ENCODE assay signal across 9 cellular contexts in genomic region chr7:155763721-155764431, GRCh38. TPM values are rescaled to one million over a fixed set of nuclear protein-coding genes. Genes with fewer than 3 reads are reported as not detected.
DNase-seq lines count a peak whose midpoint lies in the region; ATAC-seq and TF ChIP-seq lines count a peak whose summit lies in the region.
"Had no signal": no experiment of that assay in that cellular context is flagged by ENCODE, and none has a peak within 500 bp of the region (broad histone marks: within the 10 kb centered on the region; RNA-seq: fewer than 3 reads in every experiment).

No MANE protein-coding gene starts in this region.

- in situ Hi-C loops in gastrocnemius medialis (cut with MboI; ENCODE audit: low sequenced_read_pairs in 4 of 4) = loop anchor here in 1 of 4 donors (25.0 kb wide), 1 partner anchor 827 kb away; no protein-coding TSS in a partner anchor

- H3K9ac ChIP-seq in BLaER1 treated with 17β-estradiol and CSF1 and Interleukin-3, amounts not matched to agents 10 nM and 100 nM = peak overlapping the region; percentile 74 to 83 (median 81)
- no peak overlapping the region for H3K9ac ChIP-seq in H9 (ENCODE audit: extremely low read depth, insufficient read length, low read length)

- H3K4me2 ChIP-seq in BLaER1 treated with 17β-estradiol and CSF1 and Interleukin-3, amounts not matched to agents 10 nM and 100 nM = peak overlapping the region; percentile 75 to 99 (median 93)
- no peak overlapping the region for H3K4me2 ChIP-seq in H9 (ENCODE audit: insufficient read depth, insufficient read length, low read length)

- H3K4me3 Mint-ChIP-seq in H9 = no peak overlapping the region; a peak in 1 of 5 replicates

- H4K5ac ChIP-seq in H9 (ENCODE audit: insufficient read length, low read depth, low read length) = no peak overlapping the region

- no peak overlapping the region; the same call in 1 of the 2 replicates for H2BK15ac ChIP-seq in H9 (ENCODE audit: low read depth, low read length)

- H3K9me3 ChIP-seq in BLaER1 treated with 17β-estradiol and CSF1 and Interleukin-3, amounts not matched to agents 10 nM and 100 nM (replicated peaks in 1 of 11) = peaks cover 0 to 37% (median 22%) of the 10 kb centered on the region in 11 experiments; a peak in 18 of 22 replicates
- H3K9me3 ChIP-seq in H9 (ENCODE audit: control insufficient read depth, low read depth, low read length) (no peaks in the 10 kb centered on the region), gastrocnemius medialis (no peaks in the 10 kb centered on the region)

- H3K56ac ChIP-seq in H9 (ENCODE audit: insufficient read length, low read depth, low read length) = no peak overlapping the region

- no CpG with 5 or more reads among the region's 27 CpGs for WGBS in H9 (ENCODE audit: extremely low coverage, insufficient read length, low lambda C conversion rate)

- H3K14ac ChIP-seq in H9 (ENCODE audit: insufficient read depth, low read length) = no peak overlapping the region; the same call in 1 of the 2 replicates

- no peaks in the 10 kb centered on the region for H3K79me1 ChIP-seq in H9 (ENCODE audit: insufficient read depth, low read depth, low read length, poor library complexity, severe bottlenecking)

- peak in 1 of 2 donors; percentile 11 for ATAC-seq in gastrocnemius medialis

- H2BK5ac ChIP-seq in H9 (ENCODE audit: insufficient read length, low read length) = no peak overlapping the region

- peak overlapping the region; percentile 86 to 94 (median 92) for H3K27ac ChIP-seq in BLaER1 treated with 17β-estradiol and CSF1 and Interleukin-3, amounts not matched to agents 10 nM and 100 nM
- no peak overlapping the region for H3K27ac ChIP-seq in H9 (ENCODE audit: insufficient read length, low read depth, low read length)
- peak overlapping the region; percentile 20 to 52 (median 48) for H3K27ac ChIP-seq in gastrocnemius medialis

- peaks cover 5 to 67% (median 28%) of the 10 kb centered on the region in 11 experiments; a peak in 15 of 22 replicates for H4K20me1 ChIP-seq in BLaER1 treated with 17β-estradiol and CSF1 and Interleukin-3, amounts not matched to agents 10 nM and 100 nM
- no peaks in the 10 kb centered on the region for H4K20me1 ChIP-seq in H9 (ENCODE audit: control insufficient read depth, insufficient read depth, insufficient read length)

- H2BK12ac ChIP-seq in H9 (ENCODE audit: insufficient read length, low read depth, low read length) = no peak overlapping the region

- no peaks in the 10 kb centered on the region for H3K27me3 ChIP-seq in BLaER1 treated with 17β-estradiol and CSF1 and Interleukin-3, amounts not matched to agents 10 nM and 100 nM
- H3K27me3 ChIP-seq in H9 (ENCODE audit: insufficient read depth, low read length) = no peaks in the 10 kb centered on the region
- no peaks in the 10 kb centered on the region for H3K27me3 ChIP-seq in gastrocnemius medialis

- no peak for TF ChIP-seq POLR2A in gastrocnemius medialis (IDR thresholded peaks at IDR 0.05)

- H3T11ph ChIP-seq in H9 (ENCODE audit: low read length) = no peak overlapping the region

- H2AFZ ChIP-seq in H9 (ENCODE audit: low read length) = no peak overlapping the region

- H3K4me1 ChIP-seq in BLaER1 treated with 17β-estradiol and CSF1 and Interleukin-3, amounts not matched to agents 10 nM and 100 nM = peaks cover 87 to 94% (median 91%) of the 10 kb centered on the region in 10 experiments
- H3K4me1 ChIP-seq in H9 (ENCODE audit: insufficient read depth, low read length) (no peaks in the 10 kb centered on the region), gastrocnemius medialis (peaks cover 19 to 28% of the 10 kb centered on the region in 2 donors)

- H3K9me3 Mint-ChIP-seq in H9 = no peaks in the 10 kb centered on the region

- H3K79me2 ChIP-seq in H9 (ENCODE audit: insufficient read depth, low read length) = peaks cover 4% of the 10 kb centered on the region; the same call in 1 of the 2 replicates

- no peak overlapping the region for H2AK5ac ChIP-seq in H9 (ENCODE audit: insufficient read length, low read length)

- DNase-seq in H9 = no peak
- DNase-seq in UCSD-AML1 (lab: John Stamatoyannopoulos, UW; ENCODE audit: unreplicated experiment) = peak; percentile 52
- DNase-seq in cerebellar cortex (ENCODE audit: low spot score) = peak; percentile 39
- no peak for DNase-seq in gastrocnemius medialis
- no peak for DNase-seq in NOMO-1 treated with DMSO at 0.1 percent for 48 hours (lab: John Stamatoyannopoulos, UW; ENCODE audit: unreplicated experiment)
- no peak for DNase-seq in NCI-H1694 (lab: John Stamatoyannopoulos, UW)
- DNase-seq in NCI-H146 treated with DMSO at 0.1 percent for 48 hours (lab: John Stamatoyannopoulos, UW; ENCODE audit: unreplicated experiment) = no peak

- H3K4me3 ChIP-seq in BLaER1 treated with 17β-estradiol and CSF1 and Interleukin-3, amounts not matched to agents 10 nM and 100 nM = peak overlapping the region; percentile 21 to 65 (median 50); a peak in 19 of 20 replicates
- H3K4me3 ChIP-seq in gastrocnemius medialis = no peak overlapping the region

- H2BK120ac ChIP-seq in H9 (ENCODE audit: low read depth, low read length, poor library complexity, severe bottlenecking) = no peak overlapping the region

- no peak overlapping the region for H3K23ac ChIP-seq in H9 (ENCODE audit: insufficient read length, low read depth, low read length)

- no peak overlapping the region for H4K8ac ChIP-seq in H9 (replicated peaks; ENCODE audit: insufficient read length, low read depth, low read length)

- peaks cover 48 to 74% (median 63%) of the 10 kb centered on the region in 11 experiments for H3K36me3 ChIP-seq in BLaER1 treated with 17β-estradiol and CSF1 and Interleukin-3, amounts not matched to agents 10 nM and 100 nM
- peaks cover 0 to 29% of the 10 kb centered on the region in 2 donors for H3K36me3 ChIP-seq in gastrocnemius medialis

- TF ChIP-seq CTCF in H9 (conservative IDR thresholded peaks at IDR 0.05) (no peak), gastrocnemius medialis (IDR thresholded peaks at IDR 0.05 in 4 of 5, conservative IDR thresholded peaks at IDR 0.05 in 1 of 5) (no peak)

- peaks cover 13 to 41% (median 40%) of the 10 kb centered on the region in 3 experiments; a peak in 6 of 7 replicates for H3K36me3 Mint-ChIP-seq in H9 (ENCODE audit: insufficient read depth in 1 of 3, low read depth in 3 of 3)

- intact Hi-C loops in gastrocnemius medialis (cut with DNase I; ENCODE audit: low total_unique reads) = loop anchor here (10.0 kb wide), 1 partner anchor 839 kb away; no protein-coding TSS in a partner anchor

- no peaks in the 10 kb centered on the region for H3K23me2 ChIP-seq in H9 (ENCODE audit: insufficient read length, low read depth, low read length, poor library complexity, severe bottlenecking)

- H3K27ac Mint-ChIP-seq in H9 = peak overlapping the region; percentile 31 to 84 (median 81); a peak in 4 of 7 replicates

- H3K4ac ChIP-seq in H9 (ENCODE audit: low read depth, low read length) = no peak overlapping the region

- H3K18ac ChIP-seq in H9 (ENCODE audit: insufficient read length, low read depth, low read length) = no peak overlapping the region

- H3K4me1 Mint-ChIP-seq in H9 = peaks cover 32 to 40% of the 10 kb centered on the region in 2 experiments

- H4K91ac ChIP-seq in H9 (ENCODE audit: insufficient read length, low read depth, low read length) = no peak overlapping the region

- no peak overlapping the region for H2BK20ac ChIP-seq in H9 (ENCODE audit: low read depth, low read length, poor library complexity, severe bottlenecking)

- no peaks in the 10 kb centered on the region for H3K27me3 Mint-ChIP-seq in H9 (ENCODE audit: low read depth)

RNA-seq across cellular contexts. Expression of gene SHH, which starts 48.4 kb away (rescaled TPM):
- total RNA-seq in H9 (2021) = 0.07 and 0.09 TPM in 2 replicates
- not detected for total RNA-seq in gastrocnemius medialis
- total RNA-seq: bronchial epithelial cell had no signal

Comparison
In these comparisons a context has a peak if more than half of its experiments do, and no peak if none do; other contexts are left out.
1. H3K4me3 ChIP-seq: peak in BLaER1 treated with 17β-estradiol and CSF1 and Interleukin-3, amounts not matched to agents 10 nM and 100 nM (10 of 10); none in gastrocnemius medialis (0 of 4).
2. DNase-seq: peak in UCSD-AML1 (single experiment) and cerebellar cortex (single experiment); none in H9 (single experiment), gastrocnemius medialis (0 of 2), NOMO-1 treated with DMSO at 0.1 percent for 48 hours (single experiment), NCI-H1694 (single experiment) and NCI-H146 treated with DMSO at 0.1 percent for 48 hours (single experiment).